ENCODE assay signal across 1 cellular context in the genomic region with DNA sequence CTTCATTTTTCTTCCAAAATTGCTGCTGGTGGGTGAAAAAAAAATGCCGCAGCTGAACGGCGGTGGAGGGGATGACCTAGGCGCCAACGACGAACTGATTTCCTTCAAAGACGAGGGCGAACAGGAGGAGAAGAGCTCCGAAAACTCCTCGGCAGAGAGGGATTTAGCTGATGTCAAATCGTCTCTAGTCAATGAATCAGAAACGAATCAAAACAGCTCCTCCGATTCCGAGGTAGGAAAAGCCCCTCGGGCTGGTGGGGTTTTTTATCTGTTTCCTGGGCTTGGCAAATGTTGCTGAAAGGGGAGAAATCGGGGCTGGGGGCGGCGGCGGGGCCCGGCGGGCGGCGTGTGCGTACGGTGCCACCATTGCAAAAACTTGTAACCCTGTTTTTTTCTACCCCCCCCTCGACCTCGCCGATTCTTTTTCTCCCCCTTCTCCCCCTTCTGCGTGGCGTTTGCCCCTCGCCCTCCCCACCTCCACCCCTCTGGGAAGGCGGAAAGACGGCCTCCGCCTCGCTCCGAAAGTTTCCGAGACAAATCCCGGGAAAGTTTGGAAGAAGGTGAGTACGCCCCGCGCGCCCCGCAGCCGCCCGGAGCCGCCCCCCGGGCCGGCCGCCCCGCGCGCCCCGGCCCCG.
TF ChIP-seq lines count a peak whose summit lies in the region.

No MANE protein-coding gene starts in this region.

TF ChIP-seq in GM12878, 131 proteins besides CTCF, POLR2A, EP300 and RAD21 (continued from another document):
- TF ChIP-seq, protein P1, sequence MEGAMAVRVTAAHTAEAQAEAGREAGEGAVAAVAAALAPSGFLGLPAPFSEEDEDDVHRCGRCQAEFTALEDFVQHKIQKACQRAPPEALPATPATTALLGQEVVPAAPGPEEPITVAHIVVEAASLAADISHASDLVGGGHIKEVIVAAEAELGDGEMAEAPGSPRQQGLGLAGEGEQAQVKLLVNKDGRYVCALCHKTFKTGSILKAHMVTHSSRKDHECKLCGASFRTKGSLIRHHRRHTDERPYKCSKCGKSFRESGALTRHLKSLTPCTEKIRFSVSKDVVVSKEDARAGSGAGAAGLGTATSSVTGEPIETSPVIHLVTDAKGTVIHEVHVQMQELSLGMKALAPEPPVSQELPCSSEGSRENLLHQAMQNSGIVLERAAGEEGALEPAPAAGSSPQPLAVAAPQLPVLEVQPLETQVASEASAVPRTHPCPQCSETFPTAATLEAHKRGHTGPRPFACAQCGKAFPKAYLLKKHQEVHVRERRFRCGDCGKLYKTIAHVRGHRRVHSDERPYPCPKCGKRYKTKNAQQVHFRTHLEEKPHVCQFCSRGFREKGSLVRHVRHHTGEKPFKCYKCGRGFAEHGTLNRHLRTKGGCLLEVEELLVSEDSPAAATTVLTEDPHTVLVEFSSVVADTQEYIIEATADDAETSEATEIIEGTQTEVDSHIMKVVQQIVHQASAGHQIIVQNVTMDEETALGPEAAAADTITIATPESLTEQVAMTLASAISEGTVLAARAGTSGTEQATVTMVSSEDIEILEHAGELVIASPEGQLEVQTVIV (IDR thresholded peaks at IDR 0.05; ENCODE audit: borderline replicate concordance, partially characterized antibody), result no peak
- no peak for TF ChIP-seq FOS (IDR thresholded peaks at IDR 0.05; ENCODE audit: borderline replicate concordance, extremely low read depth, insufficient read length)
